In the genomic region with DNA sequence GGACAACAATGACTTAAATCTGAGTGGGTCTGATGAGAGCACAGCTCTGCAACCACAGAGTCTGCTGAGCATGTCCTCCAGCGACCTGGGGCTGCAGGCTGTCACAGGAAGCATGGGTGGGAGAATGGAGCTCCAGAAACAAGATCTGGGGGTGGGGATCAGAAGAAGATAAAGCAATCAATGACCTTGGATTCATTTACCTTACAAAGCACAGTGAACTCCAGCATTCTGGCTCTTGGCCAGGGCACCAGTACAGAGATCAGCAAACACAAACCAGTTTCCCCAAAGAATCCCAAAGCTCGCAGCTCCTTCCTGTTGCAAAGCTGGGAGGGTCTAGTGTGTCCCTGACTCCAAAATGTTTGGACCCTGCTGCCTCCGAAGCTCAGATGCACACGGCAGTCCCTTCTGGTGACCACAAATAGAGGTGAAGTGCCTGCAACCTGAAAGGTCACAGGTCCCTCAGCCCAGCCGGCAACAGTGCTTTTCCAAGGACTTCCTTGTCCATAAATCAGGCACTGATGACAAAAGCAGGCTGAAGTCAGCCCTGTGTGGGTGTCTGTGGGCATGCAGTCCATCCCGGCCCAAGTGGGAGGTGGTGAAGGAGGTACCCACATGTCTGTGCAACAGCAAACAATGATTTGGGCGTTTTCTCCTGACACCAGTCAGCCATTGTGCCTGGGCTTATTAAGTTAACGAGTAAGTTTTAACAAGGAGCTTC, we compare ENCODE assay signal across 20 cellular contexts.
DNase-seq lines count a peak whose midpoint lies in the region; ATAC-seq, FAIRE-seq and TF ChIP-seq lines count a peak whose summit lies in the region.
"Had no signal": no experiment of that assay in that cellular context is flagged by ENCODE, and none has a peak within 500 bp of the region (broad histone marks: within the 10 kb centered on the region; RNA-seq: fewer than 3 reads in every experiment).

No MANE protein-coding gene starts in this region.

- no peak overlapping the region for H3K56ac ChIP-seq in H1 (replicated peaks; ENCODE audit: insufficient read length, low read depth, low read length)

- H3K79me2 ChIP-seq in H1 (ENCODE audit: control insufficient read depth in 1 of 2, insufficient read depth in 2 of 2, low read length in 2 of 2) (no peaks in the 10 kb centered on the region), OCI-LY7 (ENCODE audit: insufficient read depth, low read depth, low read length) (no peaks in the 10 kb centered on the region)
- H3K79me2 ChIP-seq: parathyroid adenoma had no signal

- H3K79me1 ChIP-seq in H1 (ENCODE audit: low read depth, low read length) (no peaks in the 10 kb centered on the region), neuronal stem cell (ENCODE audit: low read depth, low read length) (no peaks in the 10 kb centered on the region)

- H4K5ac ChIP-seq in H1 (ENCODE audit: insufficient read length, low read depth, low read length): no peak overlapping the region

- FAIRE-seq in H1 (lab: Jason Lieb, UNC) (no peak), GM12892 (lab: Jason Lieb, UNC) (no peak)
- FAIRE-seq: endometrium, GM12891 had no signal

- H2BK15ac ChIP-seq in H1 (ENCODE audit: low read length) (peak overlapping the region; percentile 61; the same call in 1 of the 2 replicates), neuronal stem cell (ENCODE audit: low read length) (no peak overlapping the region)

- no peaks in the 10 kb centered on the region for H3K9me2 ChIP-seq in OCI-LY7 (ENCODE audit: insufficient read depth, low read length)

- H3K36me3 ChIP-seq in H1 (ENCODE audit: control insufficient read depth in 2 of 4, insufficient read depth in 4 of 4, low read length in 3 of 4) (no peaks in the 10 kb centered on the region), neuronal stem cell (replicated peaks in 1 of 2; ENCODE audit: control insufficient read depth in 2 of 2, insufficient read depth in 2 of 2, low read length in 2 of 2) (no peaks in the 10 kb centered on the region), OCI-LY7 (ENCODE audit: insufficient read depth, low read length) (no peaks in the 10 kb centered on the region)
- H3K36me3 ChIP-seq: thoracic aorta had no signal

- POLR2A ChIA-PET in H1 (lab: Charles Lee; ENCODE audit: partially characterized antibody) (interaction anchor here (1.4 kb wide), 1 partner anchor 12 kb away, joined by 3 read pairs; no protein-coding TSS in a partner anchor), OCI-LY7 (lab: Charles Lee) (interaction anchor here (0.6 kb wide), 1 partner anchor 259 kb away, joined by 3 read pairs; no protein-coding TSS in a partner anchor)

- intact Hi-C loops in OCI-LY7 (cut with micrococcal nuclease; ENCODE audit: unreplicated experiment): no loop called here

- H3K4me2 ChIP-seq in H1 (ENCODE audit: insufficient read depth in 1 of 2, low read depth in 2 of 2, low read length in 2 of 2) (no peak overlapping the region), neuronal stem cell (ENCODE audit: insufficient read depth, low read length, poor library complexity, severe bottlenecking) (no peak overlapping the region), OCI-LY7 (ENCODE audit: low read length) (no peak overlapping the region)

- H3K4ac ChIP-seq in H1 (replicated peaks; ENCODE audit: insufficient read length, low read depth, low read length) (peak overlapping the region; percentile 87), neuronal stem cell (ENCODE audit: low read length) (no peak overlapping the region)

- peaks cover 0 to 3% (median 0%) of the 10 kb centered on the region in 4 experiments; a peak in 1 of 7 replicates for H3K4me1 ChIP-seq in H1 (replicated peaks in 1 of 4; ENCODE audit: control insufficient read depth in 3 of 4, insufficient read depth in 4 of 4, low read length in 3 of 4)
- H3K4me1 ChIP-seq in neuronal stem cell (ENCODE audit: control insufficient read depth in 2 of 2, insufficient read depth in 1 of 2, low read depth in 1 of 2, low read length in 2 of 2): peaks cover 12 to 19% of the 10 kb centered on the region in 2 donors
- H3K4me1 ChIP-seq in OCI-LY7 (ENCODE audit: insufficient read depth, low read length, poor library complexity, severe bottlenecking): no peaks in the 10 kb centered on the region
- H3K4me1 ChIP-seq: parathyroid adenoma had no signal

- H3K9me3 ChIP-seq in H1 (ENCODE audit: insufficient read depth in 2 of 2, low read depth in 1 of 2, low read length in 1 of 2): no peaks in the 10 kb centered on the region
- no peaks in the 10 kb centered on the region for H3K9me3 ChIP-seq in neuronal stem cell (replicated peaks in 1 of 2; ENCODE audit: control insufficient read depth in 2 of 2, insufficient read depth in 1 of 2, low read depth in 1 of 2, low read length in 2 of 2)
- no peaks in the 10 kb centered on the region for H3K9me3 ChIP-seq in OCI-LY7 (ENCODE audit: low read length)
- H3K9me3 ChIP-seq: gastroesophageal sphincter, thoracic aorta had no signal

- TF ChIP-seq RAD21 in H1 (IDR thresholded peaks at IDR 0.05 in 1 of 2, conservative IDR thresholded peaks at IDR 0.05 in 1 of 2; ENCODE audit: low read depth in 2 of 2, low read length in 2 of 2): no peak

- H3K23ac ChIP-seq in H1 (ENCODE audit: insufficient read length) (no peak overlapping the region), neuronal stem cell (ENCODE audit: low read depth, low read length, poor library complexity) (no peak overlapping the region)

- TF ChIP-seq POLR2A in H1 (IDR thresholded peaks at IDR 0.05; ENCODE audit: control extremely low read depth in 1 of 2, low read depth in 2 of 2, low read length in 2 of 2) (no peak), GM12892 (IDR thresholded peaks at IDR 0.05; ENCODE audit: low read depth, low read length) (no peak)

- H3K27ac ChIP-seq in H1 (ENCODE audit: low read depth, low read length) (no peak overlapping the region), neuronal stem cell (replicated peaks; ENCODE audit: low read length) (peak overlapping the region; percentile 19), OCI-LY7 (ENCODE audit: low read depth, low read length, poor library complexity, severe bottlenecking) (no peak overlapping the region)
- H3K27ac ChIP-seq: gastroesophageal sphincter, parathyroid adenoma, thoracic aorta had no signal

- H4K91ac ChIP-seq in H1 (replicated peaks; ENCODE audit: insufficient read length, low read length) (peak overlapping the region; percentile 68), neuronal stem cell (ENCODE audit: low read depth, low read length, poor library complexity) (no peak overlapping the region)

- H2BK120ac ChIP-seq in H1 (replicated peaks; ENCODE audit: low read depth, low read length) (peak overlapping the region; percentile 93), neuronal stem cell (ENCODE audit: low read depth, low read length) (no peak overlapping the region)

- H2BK12ac ChIP-seq in H1 (ENCODE audit: low read depth, low read length): peak overlapping the region; percentile 78; the same call in 1 of the 2 replicates
- H2BK12ac ChIP-seq in neuronal stem cell (ENCODE audit: low read length): no peak overlapping the region

- peak overlapping the region; percentile 96; the same call in 1 of the 2 replicates for H2BK20ac ChIP-seq in H1 (ENCODE audit: low read length)

- no peaks in the 10 kb centered on the region; a peak in 1 of 7 replicates for H3K27me3 ChIP-seq in H1 (replicated peaks in 1 of 4; ENCODE audit: control insufficient read depth in 3 of 4, extremely low read depth in 1 of 4, insufficient read depth in 3 of 4, low read length in 3 of 4)
- no peaks in the 10 kb centered on the region for H3K27me3 ChIP-seq in neuronal stem cell (ENCODE audit: control insufficient read depth in 3 of 3, insufficient read depth in 3 of 3, low read depth in 1 of 3, low read length in 3 of 3)
- H3K27me3 ChIP-seq: gastroesophageal sphincter had no signal

- CTCF ChIA-PET in H1 (lab: Charles Lee; ENCODE audit: partially characterized antibody) (interaction anchor here (1.1 to 2.2 kb wide), 6 partner anchors 9 to 155 kb away, joined by 3 to 7 read pairs (median 4); no protein-coding TSS in a partner anchor), OCI-LY7 (lab: Charles Lee; ENCODE audit: unreplicated experiment) (no interaction called here)

- H4K20me1 ChIP-seq in H1 (replicated peaks in 1 of 2; ENCODE audit: control insufficient read depth in 1 of 2, insufficient read depth in 2 of 2, low read length in 2 of 2) (no peaks in the 10 kb centered on the region), OCI-LY7 (ENCODE audit: insufficient read depth, low read length) (no peaks in the 10 kb centered on the region)

- H2AFZ ChIP-seq in H1 (ENCODE audit: low read length): no peak overlapping the region
- peak overlapping the region; percentile 27 for H2AFZ ChIP-seq in neuronal stem cell (ENCODE audit: low read length)
- H2AFZ ChIP-seq in OCI-LY7 (ENCODE audit: low read length): no peak overlapping the region
- H2AFZ ChIP-seq: parathyroid adenoma had no signal

- H3K4me3 ChIP-seq in H1 (ENCODE audit: extremely low read depth in 1 of 4, insufficient read depth in 2 of 4, low read depth in 3 of 4, low read length in 4 of 4): no peak overlapping the region
- no peak overlapping the region for H3K4me3 ChIP-seq in neuronal stem cell (ENCODE audit: low read length in 2 of 2)
- H3K4me3 ChIP-seq in OCI-LY7 (ENCODE audit: low read depth, low read length, poor library complexity, severe bottlenecking): no peak overlapping the region
- H3K4me3 ChIP-seq: gastroesophageal sphincter, thoracic aorta had no signal

- TF ChIP-seq EP300 in H1 (IDR thresholded peaks at IDR 0.05; ENCODE audit: borderline replicate concordance in 1 of 2, low read depth in 2 of 2, low read length in 2 of 2): no peak

- H2AK5ac ChIP-seq in H1 (ENCODE audit: low read depth, low read length) (peak overlapping the region; percentile 79; the same call in 1 of the 2 replicates), neuronal stem cell (ENCODE audit: low read depth, low read length) (no peak overlapping the region)

- no peaks in the 10 kb centered on the region for H3K23me2 ChIP-seq in H1 (ENCODE audit: low read depth, low read length)

- H2BK5ac ChIP-seq in H1 (ENCODE audit: low read depth, low read length) (peak overlapping the region; percentile 58; the same call in 1 of the 2 replicates), neuronal stem cell (ENCODE audit: low read length) (no peak overlapping the region)

- H3K18ac ChIP-seq in H1 (ENCODE audit: extremely low read depth, low read length) (peak overlapping the region; percentile 36), neuronal stem cell (ENCODE audit: low read length) (peak overlapping the region; percentile 11)

- 81% methylated on average over 8 of the region's 8 CpGs; no CpG with 5 or more reads in 1 of the 2 experiments for WGBS in H1 (ENCODE audit: extremely low coverage in 1 of 2, insufficient coverage in 1 of 2, insufficient read length in 1 of 2, insufficient replicate concordance in 2 of 2, low coverage in 1 of 2, low lambda C conversion rate in 2 of 2, missing lambda C conversion rate in 1 of 2), 2 experiments
- no CpG with 5 or more reads among the region's 8 CpGs for WGBS in neuronal stem cell (ENCODE audit: extremely low coverage in 2 of 2, insufficient read length in 2 of 2, insufficient replicate concordance in 1 of 2), 2 donors

- H3K9ac ChIP-seq in H1 (replicated peaks in 1 of 4; ENCODE audit: extremely low read depth in 1 of 4, low read depth in 3 of 4, low read length in 3 of 4): no peak overlapping the region
- H3K9ac ChIP-seq in neuronal stem cell (ENCODE audit: low read depth, low read length, poor library complexity): no peak overlapping the region
- H3K9ac ChIP-seq: parathyroid adenoma had no signal

- no TSS peak for BruUV-seq in OCI-LY7 (replicated peaks; lab: Mats Ljungman, UMichigan)

- no peak for ATAC-seq in GM21360 (IDR thresholded peaks at IDR 0.05; ENCODE audit: unreplicated experiment)
- ATAC-seq: gastroesophageal sphincter had no signal

- TF ChIP-seq CTCF in H1 (IDR thresholded peaks at IDR 0.05; ENCODE audit: control extremely low read depth in 1 of 3, insufficient read depth in 1 of 3, low read depth in 1 of 3, low read length in 3 of 3) (no peak), OCI-LY7 (conservative IDR thresholded peaks at IDR 0.05; ENCODE audit: low read length) (no peak)

- DNase-seq in DMS153 (lab: John Stamatoyannopoulos, UW) (peak; percentile 65), NCI-H1092 treated with DMSO at 0.1 percent for 48 hours (lab: John Stamatoyannopoulos, UW) (peak; percentile 34), H1 (ENCODE audit: low read depth in 1 of 2, low spot score in 2 of 2) (no peak), neuronal stem cell (ENCODE audit: low spot score) (no peak), GM12892 (ENCODE audit: insufficient read length) (no peak), OCI-LY7 (ENCODE audit: low spot score) (no peak), midbrain (lab: John Stamatoyannopoulos, UW) (no peak)
- DNase-seq: activated CD4-positive, alpha-beta T cell treated with anti-CD3 and anti-CD28 coated beads for 48 hours; activated T-cell treated with anti-CD3 and anti-CD28 coated beads, Interleukin-2, amount 50 U/mL, for 1 hour; central memory CD4-positive, alpha-beta T cell; MM.1S; NCI-H524; RPMI8226; stimulated activated CD4-positive, alpha-beta T cell treated with anti-CD3 and anti-CD28 coated beads, Interleukin-15, amount 100 ng/mL, for 24 hours had no signal

- H3K14ac ChIP-seq in H1 (ENCODE audit: insufficient read length) (no peak overlapping the region), neuronal stem cell (ENCODE audit: low read length) (no peak overlapping the region)

- H4K8ac ChIP-seq in H1 (ENCODE audit: extremely low read depth, insufficient read depth, low read length) (no peak overlapping the region; the same call in 1 of the 2 replicates), neuronal stem cell (ENCODE audit: low read depth, low read length) (no peak overlapping the region)

Comparison
In these comparisons a context has a peak if more than half of its experiments do, and no peak if none do; other contexts are left out.
1. DNase-seq: peak in DMS153 (single experiment) and NCI-H1092 treated with DMSO at 0.1 percent for 48 hours (single experiment); none in H1 (0 of 2), neuronal stem cell (single experiment), GM12892 (single experiment), OCI-LY7 (single experiment) and midbrain (single experiment).